ENCODE assay signal across 29 cellular contexts in genomic region chr2:101356486-101356885, GRCh38. TPM values are rescaled to one million over a fixed set of nuclear protein-coding genes. Genes with fewer than 3 reads are reported as not detected.
A peak's percentile ranks its signal among the peaks of the same experiment; 100 is the strongest.
DNase-seq lines count a peak whose midpoint lies in the region; ATAC-seq and TF ChIP-seq lines count a peak whose summit lies in the region.
"Had no signal": no experiment of that assay in that cellular context is flagged by ENCODE, and none has a peak within 500 bp of the region (broad histone marks: within the 10 kb centered on the region; RNA-seq: fewer than 3 reads in every experiment).

No MANE protein-coding gene starts in this region.

- H3K27ac Mint-ChIP-seq in stimulated activated effector memory CD8-positive, alpha-beta T cell treated with anti-CD3 and anti-CD28 coated beads, Interleukin-12 subunit alpha, Interleukin-12 subunit beta, amount 100 ng/mL, for 72 hours = no peak overlapping the region
- H3K27ac Mint-ChIP-seq: endodermal cell; natural killer cell; stimulated activated naive CD8-positive, alpha-beta T cell treated with anti-CD3 and anti-CD28 coated beads, Interleukin-15, amount 100 ng/mL, for 72 hours had no signal

- DNase-seq in AG10803 (ENCODE audit: low read depth) (peak; percentile 45), astrocyte of the hippocampus (ENCODE audit: low read depth, low spot score) (peak; percentile 60), glomerular visceral epithelial cell (ENCODE audit: extremely low spot score) (peak; percentile 25), head of caudate nucleus (no peak), anterior cingulate cortex (lab: John Stamatoyannopoulos, UW) (no peak), dermis blood vessel endothelial cell (no peak)
- DNase-seq in stimulated activated effector memory CD8-positive, alpha-beta T cell treated with anti-CD3 and anti-CD28 coated beads, Interleukin-12 subunit alpha, Interleukin-12 subunit beta, amount 100 ng/mL, for 72 hours (ENCODE audit: low spot score in 2 of 2) = no peak
- DNase-seq: ACHN; activated CD4-positive, alpha-beta T cell treated with anti-CD3 and anti-CD28 coated beads, Interleukin-2, amount 50 U/mL, for 48 hours; activated gamma-delta T cell treated with Interleukin-2 at 50 U/mL for 16 hours; activated T-cell treated with anti-CD3 and anti-CD28 coated beads for 4 hours; cerebellar nuclear complex; endodermal cell; foreskin melanocyte; KBM-7; kidney glomerular epithelial cell; mesendoderm; natural killer cell; NCI-H1048; NCI-H2029; NCI-H446 treated with DMSO at 0.1 percent for 48 hours; ovary; stimulated activated CD4-positive, alpha-beta T cell treated with anti-CD3 and anti-CD28 coated beads, Interleukin-2, amount 100 ng/mL, for 24 hours; stimulated activated naive CD8-positive, alpha-beta T cell treated with anti-CD3 and anti-CD28 coated beads, Interleukin-15, amount 100 ng/mL, for 72 hours; T-helper 1 cell; upper lobe of right lung; WERI-Rb-1 had no signal

- no peak overlapping the region for H3K4me3 ChIP-seq in AG10803 (ENCODE audit: low read length)
- H3K4me3 ChIP-seq: ovary, upper lobe of right lung had no signal

- H3K9me3 Mint-ChIP-seq in stimulated activated effector memory CD8-positive, alpha-beta T cell treated with anti-CD3 and anti-CD28 coated beads, Interleukin-12 subunit alpha, Interleukin-12 subunit beta, amount 100 ng/mL, for 72 hours = no peaks in the 10 kb centered on the region
- H3K9me3 Mint-ChIP-seq: endodermal cell; natural killer cell; stimulated activated naive CD8-positive, alpha-beta T cell treated with anti-CD3 and anti-CD28 coated beads, Interleukin-15, amount 100 ng/mL, for 72 hours had no signal

- ATAC-seq in stimulated activated effector memory CD8-positive, alpha-beta T cell treated with anti-CD3 and anti-CD28 coated beads, Interleukin-12 subunit alpha, Interleukin-12 subunit beta, amount 100 ng/mL, for 72 hours = no peak
- ATAC-seq: natural killer cell; Right ventricle myocardium inferior; stimulated activated naive CD8-positive, alpha-beta T cell treated with anti-CD3 and anti-CD28 coated beads, Interleukin-15, amount 100 ng/mL, for 72 hours; upper lobe of right lung had no signal

- TF ChIP-seq EP300 in Ishikawa (IDR thresholded peaks at IDR 0.05; ENCODE audit: borderline replicate concordance) = no peak

- TF ChIP-seq CTCF in AG10803 (conservative IDR thresholded peaks at IDR 0.05; ENCODE audit: low read length) = no peak

- H3K36me3 Mint-ChIP-seq in stimulated activated effector memory CD8-positive, alpha-beta T cell treated with anti-CD3 and anti-CD28 coated beads, Interleukin-12 subunit alpha, Interleukin-12 subunit beta, amount 100 ng/mL, for 72 hours = no peaks in the 10 kb centered on the region
- H3K36me3 Mint-ChIP-seq: natural killer cell had no signal

- intact Hi-C loops in head of caudate nucleus (cut with DNase I) = no loop called here

- H3K4me3 Mint-ChIP-seq in stimulated activated effector memory CD8-positive, alpha-beta T cell treated with anti-CD3 and anti-CD28 coated beads, Interleukin-12 subunit alpha, Interleukin-12 subunit beta, amount 100 ng/mL, for 72 hours = no peak overlapping the region
- H3K4me3 Mint-ChIP-seq: endodermal cell; natural killer cell; stimulated activated naive CD8-positive, alpha-beta T cell treated with anti-CD3 and anti-CD28 coated beads, Interleukin-15, amount 100 ng/mL, for 72 hours had no signal

- H3K4me1 Mint-ChIP-seq in stimulated activated effector memory CD8-positive, alpha-beta T cell treated with anti-CD3 and anti-CD28 coated beads, Interleukin-12 subunit alpha, Interleukin-12 subunit beta, amount 100 ng/mL, for 72 hours = peaks cover 6% of the 10 kb centered on the region

- no peak for TF ChIP-seq RAD21 in Ishikawa (IDR thresholded peaks at IDR 0.05; ENCODE audit: low read depth)

TF ChIP-seq in Ishikawa, 13 proteins besides CTCF, POLR2A, EP300 and RAD21:
- TF ChIP-seq TCF12 (IDR thresholded peaks at IDR 0.05; ENCODE audit: low read depth) (no peak), NFIC (IDR thresholded peaks at IDR 0.05) (0 out of 2 replicates have a peak, but pooled peaks have one; percentile 29)

RNA-seq across cellular contexts. Expression of gene CREG2, which starts 30.8 kb away (rescaled TPM):
- total RNA-seq in dermis blood vessel endothelial cell = 1.0 and 1.4 TPM in 2 replicates
- total RNA-seq: natural killer cell, Right ventricle myocardium inferior, upper lobe of right lung had no signal

RNA-seq across cellular contexts. Expression of gene RNF149, which starts 48.0 kb away (rescaled TPM):
- 41.5 and 56.5 TPM in 2 replicates for total RNA-seq in dermis blood vessel endothelial cell

Comparison
In these comparisons a context has a peak if more than half of its experiments do, and no peak if none do; other contexts are left out.
1. DNase-seq: peak in AG10803 (single experiment), astrocyte of the hippocampus (single experiment) and glomerular visceral epithelial cell (single experiment); none in head of caudate nucleus (0 of 42), anterior cingulate cortex (0 of 58), dermis blood vessel endothelial cell (single experiment) and stimulated activated effector memory CD8-positive, alpha-beta T cell treated with anti-CD3 and anti-CD28 coated beads, Interleukin-12 subunit alpha, Interleukin-12 subunit beta, amount 100 ng/mL, for 72 hours (0 of 2).